Comparison of ENCODE assay signal across 14 cellular contexts in the genomic region with DNA sequence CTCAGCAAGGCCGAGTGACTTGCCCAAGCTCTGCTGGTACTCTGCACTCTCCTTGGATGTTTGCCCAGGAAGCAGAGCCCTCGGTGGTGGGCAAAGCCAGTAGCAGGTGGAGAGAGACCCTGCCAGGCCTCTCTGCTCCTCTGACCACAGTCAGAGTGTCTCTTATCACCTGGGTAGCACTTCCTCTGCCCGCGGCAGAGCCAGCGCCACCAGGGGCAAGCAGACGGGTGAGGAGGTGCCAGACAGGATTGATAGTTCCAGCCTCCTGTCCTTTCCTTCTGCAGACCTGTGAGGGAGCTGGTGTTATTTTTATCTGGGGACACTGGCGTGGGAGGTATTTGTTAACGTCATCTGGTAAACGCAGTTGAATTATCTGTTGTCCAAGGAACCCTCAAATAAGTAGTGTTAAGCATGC.
DNase-seq lines count a peak whose midpoint lies in the region; ATAC-seq and TF ChIP-seq lines count a peak whose summit lies in the region.
"Had no signal": no experiment of that assay in that cellular context is flagged by ENCODE, and none has a peak within 500 bp of the region (broad histone marks: within the 10 kb centered on the region; RNA-seq: fewer than 3 reads in every experiment).

No MANE protein-coding gene starts in this region.

- H3K36me3 ChIP-seq in left ventricle myocardium inferior, result no peaks in the 10 kb centered on the region
- H3K36me3 ChIP-seq in CD4-positive, alpha-beta memory T cell (ENCODE audit: insufficient read depth, low read length), result no peaks in the 10 kb centered on the region
- H3K36me3 ChIP-seq: neutrophil had no signal

- intact Hi-C loops in activated B cell treated with CpG ODN at 0.5 μM for 24 hours (cut with micrococcal nuclease), result no loop called here
- intact Hi-C loops in left ventricle myocardium inferior (cut with micrococcal nuclease), result no loop called here
- intact Hi-C loops in CD4-positive, alpha-beta memory T cell (cut with micrococcal nuclease), result no loop called here

- DNase-seq in NCI-H2029 (lab: John Stamatoyannopoulos, UW) (peak; percentile 36), activated B cell treated with CpG ODN at 0.5 μM for 24 hours (peak; percentile 13), left ventricle myocardium inferior (peak; percentile 50), MV-4-11 (lab: John Stamatoyannopoulos, UW) (no peak)
- no peak for DNase-seq in stimulated activated effector memory CD8-positive, alpha-beta T cell treated with anti-CD3 and anti-CD28 coated beads, Interleukin-12 subunit alpha, Interleukin-12 subunit beta, amount 100 ng/mL, for 72 hours (ENCODE audit: low spot score in 2 of 2)
- DNase-seq in naive thymus-derived CD8-positive, alpha-beta T cell, result no peak
- no peak for DNase-seq in CD4-positive, alpha-beta memory T cell
- DNase-seq: COR-L47, foreskin fibroblast had no signal

- H3K27ac Mint-ChIP-seq in activated B cell treated with CpG ODN at 0.5 μM for 24 hours, result no peak overlapping the region
- H3K27ac Mint-ChIP-seq in stimulated activated effector memory CD8-positive, alpha-beta T cell treated with anti-CD3 and anti-CD28 coated beads, Interleukin-12 subunit alpha, Interleukin-12 subunit beta, amount 100 ng/mL, for 72 hours, result peak overlapping the region; percentile 58
- no peak overlapping the region for H3K27ac Mint-ChIP-seq in naive thymus-derived CD8-positive, alpha-beta T cell
- peak overlapping the region in 1 of 7 donors; percentile 23 for H3K27ac Mint-ChIP-seq in CD4-positive, alpha-beta memory T cell
- H3K27ac Mint-ChIP-seq: activated naive CD4-positive, alpha-beta T cell treated with anti-CD3 and anti-CD28 coated beads, Interleukin-2, amount 50 U/mL, for 24 hours; dendritic cell treated with granulocyte-macrophage colony-stimulating factor and Interleukin-4, amounts not matched to agents 40 ng/mL and 50 ng/mL, for 4 days; GM23338 had no signal

- no peak for TF ChIP-seq CTCF in activated B cell treated with CpG ODN at 0.5 μM for 24 hours (IDR thresholded peaks at IDR 0.05)
- TF ChIP-seq CTCF in left ventricle myocardium inferior (IDR thresholded peaks at IDR 0.05; ENCODE audit: borderline replicate concordance), result peak; percentile 30

- no peaks in the 10 kb centered on the region for H3K9me3 Mint-ChIP-seq in activated B cell treated with CpG ODN at 0.5 μM for 24 hours
- H3K9me3 Mint-ChIP-seq in stimulated activated effector memory CD8-positive, alpha-beta T cell treated with anti-CD3 and anti-CD28 coated beads, Interleukin-12 subunit alpha, Interleukin-12 subunit beta, amount 100 ng/mL, for 72 hours, result no peaks in the 10 kb centered on the region
- no peaks in the 10 kb centered on the region for H3K9me3 Mint-ChIP-seq in naive thymus-derived CD8-positive, alpha-beta T cell
- no peaks in the 10 kb centered on the region for H3K9me3 Mint-ChIP-seq in CD4-positive, alpha-beta memory T cell
- H3K9me3 Mint-ChIP-seq: activated naive CD4-positive, alpha-beta T cell treated with anti-CD3 and anti-CD28 coated beads, Interleukin-2, amount 50 U/mL, for 24 hours; dendritic cell treated with granulocyte-macrophage colony-stimulating factor and Interleukin-4, amounts not matched to agents 40 ng/mL and 50 ng/mL, for 4 days; GM23338 had no signal

- peak overlapping the region; percentile 89 for H3K27ac ChIP-seq in left ventricle myocardium inferior (replicated peaks)
- no peak overlapping the region for H3K27ac ChIP-seq in CD4-positive, alpha-beta memory T cell (ENCODE audit: low read depth, low read length)
- H3K27ac ChIP-seq: neutrophil had no signal

- H3K4me3 ChIP-seq in left ventricle myocardium inferior, result no peak overlapping the region
- H3K4me3 ChIP-seq in CD4-positive, alpha-beta memory T cell (ENCODE audit: low read length in 2 of 2), result no peak overlapping the region
- H3K4me3 ChIP-seq: GM23338, stomach had no signal

- H3K4me1 Mint-ChIP-seq in activated B cell treated with CpG ODN at 0.5 μM for 24 hours, result peaks cover 43% of the 10 kb centered on the region
- H3K4me1 Mint-ChIP-seq in stimulated activated effector memory CD8-positive, alpha-beta T cell treated with anti-CD3 and anti-CD28 coated beads, Interleukin-12 subunit alpha, Interleukin-12 subunit beta, amount 100 ng/mL, for 72 hours, result peaks cover 60% of the 10 kb centered on the region
- H3K4me1 Mint-ChIP-seq in naive thymus-derived CD8-positive, alpha-beta T cell, result peaks cover 0 to 19% (median 6%) of the 10 kb centered on the region in 4 donors
- H3K4me1 Mint-ChIP-seq in CD4-positive, alpha-beta memory T cell, result peaks cover 7 to 22% (median 16%) of the 10 kb centered on the region in 4 donors
- H3K4me1 Mint-ChIP-seq: GM23338 had no signal

- no peaks in the 10 kb centered on the region for H3K27me3 Mint-ChIP-seq in activated B cell treated with CpG ODN at 0.5 μM for 24 hours
- H3K27me3 Mint-ChIP-seq in naive thymus-derived CD8-positive, alpha-beta T cell, result no peaks in the 10 kb centered on the region
- no peaks in the 10 kb centered on the region for H3K27me3 Mint-ChIP-seq in CD4-positive, alpha-beta memory T cell
- H3K27me3 Mint-ChIP-seq: activated naive CD4-positive, alpha-beta T cell treated with anti-CD3 and anti-CD28 coated beads, Interleukin-2, amount 50 U/mL, for 24 hours had no signal

- H3K36me3 Mint-ChIP-seq in activated B cell treated with CpG ODN at 0.5 μM for 24 hours (ENCODE audit: low read depth), result no peaks in the 10 kb centered on the region
- no peaks in the 10 kb centered on the region for H3K36me3 Mint-ChIP-seq in stimulated activated effector memory CD8-positive, alpha-beta T cell treated with anti-CD3 and anti-CD28 coated beads, Interleukin-12 subunit alpha, Interleukin-12 subunit beta, amount 100 ng/mL, for 72 hours
- no peaks in the 10 kb centered on the region for H3K36me3 Mint-ChIP-seq in naive thymus-derived CD8-positive, alpha-beta T cell
- no peaks in the 10 kb centered on the region for H3K36me3 Mint-ChIP-seq in CD4-positive, alpha-beta memory T cell
- H3K36me3 Mint-ChIP-seq: activated naive CD4-positive, alpha-beta T cell treated with anti-CD3 and anti-CD28 coated beads, Interleukin-2, amount 50 U/mL, for 24 hours had no signal

- no peak for ATAC-seq in activated B cell treated with CpG ODN at 0.5 μM for 24 hours (ENCODE audit: low read depth)
- no peak for ATAC-seq in stimulated activated effector memory CD8-positive, alpha-beta T cell treated with anti-CD3 and anti-CD28 coated beads, Interleukin-12 subunit alpha, Interleukin-12 subunit beta, amount 100 ng/mL, for 72 hours
- ATAC-seq in naive thymus-derived CD8-positive, alpha-beta T cell, result no peak
- ATAC-seq: GM23338 had no signal

- no peak overlapping the region for H3K4me3 Mint-ChIP-seq in activated B cell treated with CpG ODN at 0.5 μM for 24 hours
- no peak overlapping the region for H3K4me3 Mint-ChIP-seq in stimulated activated effector memory CD8-positive, alpha-beta T cell treated with anti-CD3 and anti-CD28 coated beads, Interleukin-12 subunit alpha, Interleukin-12 subunit beta, amount 100 ng/mL, for 72 hours
- H3K4me3 Mint-ChIP-seq in naive thymus-derived CD8-positive, alpha-beta T cell, result no peak overlapping the region
- H3K4me3 Mint-ChIP-seq in CD4-positive, alpha-beta memory T cell, result no peak overlapping the region
- H3K4me3 Mint-ChIP-seq: activated naive CD4-positive, alpha-beta T cell treated with anti-CD3 and anti-CD28 coated beads, Interleukin-2, amount 50 U/mL, for 24 hours; dendritic cell treated with granulocyte-macrophage colony-stimulating factor and Interleukin-4, amounts not matched to agents 40 ng/mL and 50 ng/mL, for 4 days; GM23338 had no signal

- no peaks in the 10 kb centered on the region for H3K9me3 ChIP-seq in left ventricle myocardium inferior (replicated peaks)
- no peaks in the 10 kb centered on the region for H3K9me3 ChIP-seq in CD4-positive, alpha-beta memory T cell (ENCODE audit: control insufficient read depth in 1 of 2, low read length in 2 of 2)
- H3K9me3 ChIP-seq: neutrophil, stomach had no signal

- CTCF ChIA-PET in activated B cell treated with CpG ODN at 0.5 μM for 24 hours (lab: Charles Lee), result no interaction called here
- CTCF ChIA-PET in CD4-positive, alpha-beta memory T cell (lab: Charles Lee; ENCODE audit: partially characterized antibody), result no interaction called here

- H3K4me1 ChIP-seq in left ventricle myocardium inferior, result peaks cover 50% of the 10 kb centered on the region
- H3K4me1 ChIP-seq in CD4-positive, alpha-beta memory T cell (ENCODE audit: insufficient read depth, low read length), result peaks cover 29% of the 10 kb centered on the region

- POLR2A ChIA-PET in activated B cell treated with CpG ODN at 0.5 μM for 24 hours (lab: Charles Lee), result no interaction called here
- POLR2A ChIA-PET in naive thymus-derived CD8-positive, alpha-beta T cell (lab: Charles Lee), result no interaction called here
- POLR2A ChIA-PET in CD4-positive, alpha-beta memory T cell (lab: Charles Lee; ENCODE audit: partially characterized antibody), result no interaction called here

- no peaks in the 10 kb centered on the region for H3K27me3 ChIP-seq in left ventricle myocardium inferior (ENCODE audit: low read depth)
- no peaks in the 10 kb centered on the region for H3K27me3 ChIP-seq in CD4-positive, alpha-beta memory T cell (ENCODE audit: insufficient read depth, low read length)
- H3K27me3 ChIP-seq: neutrophil, stomach had no signal

Comparison
In these comparisons a context has a peak if more than half of its experiments do, and no peak if none do; other contexts are left out.
1. DNase-seq: peak in NCI-H2029 (single experiment), activated B cell treated with CpG ODN at 0.5 μM for 24 hours (single experiment) and left ventricle myocardium inferior (single experiment); none in stimulated activated effector memory CD8-positive, alpha-beta T cell treated with anti-CD3 and anti-CD28 coated beads, Interleukin-12 subunit alpha, Interleukin-12 subunit beta, amount 100 ng/mL, for 72 hours (0 of 2), naive thymus-derived CD8-positive, alpha-beta T cell (0 of 10), MV-4-11 (single experiment) and CD4-positive, alpha-beta memory T cell (0 of 5).